In the genomic region with DNA sequence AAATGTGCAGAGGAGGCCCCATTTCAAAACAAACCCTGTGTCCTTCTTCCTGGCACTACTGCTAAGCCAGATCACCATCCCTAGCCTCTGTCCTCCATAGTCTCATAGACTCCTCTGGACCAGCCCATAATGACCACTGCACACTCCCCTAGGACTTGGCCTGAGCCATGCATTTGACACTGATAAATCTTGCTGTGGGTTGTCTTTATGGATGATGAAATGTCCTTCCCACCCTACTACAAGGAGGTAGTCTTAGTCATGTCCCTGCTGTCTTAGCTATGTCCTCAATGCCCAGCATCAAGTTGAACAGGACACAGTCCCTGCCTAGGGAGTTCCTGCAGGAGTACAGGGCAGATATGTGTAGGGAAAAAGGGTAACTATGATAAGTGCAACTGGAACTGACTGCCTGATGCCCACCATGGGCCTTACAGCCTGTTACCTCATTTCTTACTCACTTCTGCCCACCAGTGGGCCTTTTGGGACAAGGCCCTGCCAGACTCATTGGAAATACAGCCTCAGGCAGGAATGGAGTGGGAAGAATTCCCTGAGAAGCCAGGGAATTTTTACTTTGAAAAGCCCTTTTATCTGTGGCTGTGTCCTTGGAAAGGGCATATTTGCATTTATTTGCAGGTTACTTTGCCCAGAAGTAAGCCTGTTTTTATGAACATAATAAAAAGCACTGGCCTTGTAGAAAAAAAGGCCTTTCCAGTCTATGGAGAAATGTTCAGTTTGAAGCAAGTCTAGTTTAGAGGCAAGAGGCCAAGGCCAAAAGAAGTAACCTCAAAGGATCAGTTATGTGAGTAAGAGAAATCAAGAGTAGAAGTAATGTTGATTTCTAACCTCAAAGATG, we compare ENCODE assay signal across 11 cellular contexts.
DNase-seq lines count a peak whose midpoint lies in the region; ATAC-seq and TF ChIP-seq lines count a peak whose summit lies in the region.
"Had no signal": no experiment of that assay in that cellular context is flagged by ENCODE, and none has a peak within 500 bp of the region (broad histone marks: within the 10 kb centered on the region; RNA-seq: fewer than 3 reads in every experiment).

No MANE protein-coding gene starts in this region.

- no peaks in the 10 kb centered on the region for H3K9me3 Mint-ChIP-seq in chondrocyte (ENCODE audit: low read depth)
- H3K9me3 Mint-ChIP-seq: activated T-helper 17 cell treated with anti-CD3 and anti-CD28 coated beads, Interleukin-2, amount 50 U/mL, for 72 hours had no signal

- H3K4me1 Mint-ChIP-seq in chondrocyte (ENCODE audit: low read depth) = peaks cover 4% of the 10 kb centered on the region
- H3K4me1 Mint-ChIP-seq: activated T-helper 17 cell treated with anti-CD3 and anti-CD28 coated beads, Interleukin-2, amount 50 U/mL, for 72 hours had no signal

- TF ChIP-seq CTCF in C4-2B (conservative IDR thresholded peaks at IDR 0.05) (peak; percentile 19), LNCaP clone FGC (IDR thresholded peaks at IDR 0.05; ENCODE audit: control insufficient read depth, extremely low read depth, insufficient read depth) (peak; percentile 38), chondrocyte (IDR thresholded peaks at IDR 0.05) (peak; percentile 74)

- no peak overlapping the region for H3K27ac Mint-ChIP-seq in chondrocyte (ENCODE audit: unreplicated experiment)
- H3K27ac Mint-ChIP-seq: activated T-helper 17 cell treated with anti-CD3 and anti-CD28 coated beads, Interleukin-2, amount 50 U/mL, for 72 hours had no signal

- ATAC-seq in HG02884 (IDR thresholded peaks at IDR 0.05; ENCODE audit: unreplicated experiment) (no peak), HG03442 (IDR thresholded peaks at IDR 0.05; ENCODE audit: unreplicated experiment) (no peak)
- ATAC-seq: activated T-helper 17 cell treated with anti-CD3 and anti-CD28 coated beads, Interleukin-2, amount 50 U/mL, for 72 hours had no signal

- no peak overlapping the region for H3K27ac ChIP-seq in C4-2B
- H3K27ac ChIP-seq: uterus had no signal

- H3K4me3 ChIP-seq in LNCaP clone FGC (ENCODE audit: low read depth, low read length) = no peak overlapping the region
- H3K4me3 ChIP-seq: uterus had no signal

- no peaks in the 10 kb centered on the region for H3K36me3 Mint-ChIP-seq in chondrocyte (ENCODE audit: low read depth)

- DNase-seq in LNCaP clone FGC (ENCODE audit: low read depth) = no peak
- no peak for DNase-seq in chondrocyte (ENCODE audit: low spot score)
- peak; percentile 30 for DNase-seq in medulla oblongata (ENCODE audit: extremely low spot score)
- DNase-seq in middle frontal gyrus (ENCODE audit: extremely low spot score, low spot score) = no peak
- DNase-seq in GM19238 (ENCODE audit: insufficient read length, low spot score) = no peak
- DNase-seq: NCI-H774, uterus had no signal

- H3K4me3 Mint-ChIP-seq in chondrocyte (ENCODE audit: unreplicated experiment) = no peak overlapping the region
- H3K4me3 Mint-ChIP-seq: activated T-helper 17 cell treated with anti-CD3 and anti-CD28 coated beads, Interleukin-2, amount 50 U/mL, for 72 hours had no signal

- H3K27me3 Mint-ChIP-seq in chondrocyte (ENCODE audit: low read depth) = no peaks in the 10 kb centered on the region

Comparison
In these comparisons a context has a peak if more than half of its experiments do, and no peak if none do; other contexts are left out.
1. CTCF ChIP-seq: peak in every context shown above with its lines; median percentile 74 in chondrocyte; 38 in LNCaP clone FGC; 19 in C4-2B.